In genomic region chr2:240013343-240013742, GRCh38 we compare ENCODE assay signal across 12 cellular contexts. TPM values are rescaled to one million over a fixed set of nuclear protein-coding genes. Genes with fewer than 3 reads are reported as not detected.
DNase-seq lines count a peak whose midpoint lies in the region; ATAC-seq, FAIRE-seq and TF ChIP-seq lines count a peak whose summit lies in the region.
"Had no signal": no experiment of that assay in that cellular context is flagged by ENCODE, and none has a peak within 500 bp of the region (broad histone marks: within the 10 kb centered on the region; RNA-seq: fewer than 3 reads in every experiment).

No MANE protein-coding gene starts in this region.

- intact Hi-C loops in left lung (cut with DNase I) = no loop called here

- no peak overlapping the region for H3K27ac Mint-ChIP-seq in HFFc6
- H3K27ac Mint-ChIP-seq: T-helper 2 cell treated with Interferon-gamma antibody and Interleukin-4, amounts not matched to agents 5 μg/mL and 100 μg/mL, for 36 hours had no signal

- H3K79me2 ChIP-seq in keratinocyte (ENCODE audit: control insufficient read depth, insufficient read depth, low read length) = no peaks in the 10 kb centered on the region

- dilution Hi-C loops in keratinocyte (cut with MboI; ENCODE audit: extremely low pct_ligation_motif_present, low sequenced_read_pairs) = no loop called here

- peaks cover 7% of the 10 kb centered on the region; the same call in 1 of the 2 replicates for H3K4me1 Mint-ChIP-seq in HFFc6 (ENCODE audit: low read depth)

- no peaks in the 10 kb centered on the region for H3K9me3 ChIP-seq in keratinocyte (ENCODE audit: control insufficient read depth, low read depth, low read length)
- no peaks in the 10 kb centered on the region for H3K9me3 ChIP-seq in left lung
- H3K9me3 ChIP-seq: tibial artery had no signal

- H3K4me3 ChIP-seq in WI38 (ENCODE audit: low read depth, low read length) = no peak overlapping the region
- H3K4me3 ChIP-seq in keratinocyte (ENCODE audit: control insufficient read depth in 2 of 3, extremely low read depth in 1 of 3, insufficient read depth in 2 of 3, low read depth in 1 of 3, low read length in 3 of 3) = no peak overlapping the region
- H3K4me3 ChIP-seq in left lung = no peak overlapping the region
- H3K4me3 ChIP-seq: tibial artery had no signal

- DNase-seq in AG09319 (ENCODE audit: extremely low read depth, low read depth) (no peak), HFFc6 (peak; percentile 33), keratinocyte (ENCODE audit: low read depth, low spot score) (no peak), left lung (no peak), iPS-NIHi11 (ENCODE audit: low spot score) (no peak), NCI-H1092 treated with DMSO at 0.1 percent for 48 hours (lab: John Stamatoyannopoulos, UW) (no peak)
- DNase-seq: activated effector memory CD4-positive, alpha-beta T cell treated with anti-CD3 and anti-CD28 coated beads, Interleukin-2, amount 50 U/mL, for 16 hours; NCI-H2107; tibial artery had no signal

- H3K4me3 Mint-ChIP-seq in HFFc6 = no peak overlapping the region
- H3K4me3 Mint-ChIP-seq: T-helper 2 cell treated with Interferon-gamma antibody and Interleukin-4, amounts not matched to agents 5 μg/mL and 100 μg/mL, for 36 hours had no signal

- peaks cover 8% of the 10 kb centered on the region for H4K20me1 ChIP-seq in keratinocyte (ENCODE audit: control insufficient read depth, extremely low read depth, insufficient read depth, low read length)

- H3K9ac ChIP-seq in keratinocyte (ENCODE audit: control insufficient read depth, extremely low read depth, insufficient read depth, low read length) = no peak overlapping the region

- peaks cover 16% of the 10 kb centered on the region for H3K36me3 Mint-ChIP-seq in HFFc6 (ENCODE audit: low read depth)

- H3K4me1 ChIP-seq in keratinocyte (ENCODE audit: control insufficient read depth, extremely low read depth, insufficient read depth, low read length) (no peaks in the 10 kb centered on the region), left lung (no peaks in the 10 kb centered on the region)
- H3K4me1 ChIP-seq: tibial artery had no signal

- no peak overlapping the region for H2AFZ ChIP-seq in keratinocyte (ENCODE audit: control insufficient read depth, low read length)

- ATAC-seq in left lung (no peak), GM21390 (IDR thresholded peaks at IDR 0.05; ENCODE audit: unreplicated experiment) (no peak)

- H3K27ac ChIP-seq in keratinocyte (ENCODE audit: control insufficient read depth, insufficient read depth, low read length) (no peak overlapping the region), left lung (no peak overlapping the region)
- H3K27ac ChIP-seq: tibial artery had no signal

- H3K27me3 ChIP-seq in keratinocyte (ENCODE audit: control insufficient read depth, extremely low read depth, insufficient read depth, low read length) = no peaks in the 10 kb centered on the region
- no peaks in the 10 kb centered on the region for H3K27me3 ChIP-seq in left lung
- H3K27me3 ChIP-seq: tibial artery had no signal

- H3K36me3 ChIP-seq in keratinocyte (ENCODE audit: control insufficient read depth in 2 of 2, extremely low read depth in 1 of 2, insufficient read depth in 2 of 2, low read length in 2 of 2) = peaks cover 38 to 51% of the 10 kb centered on the region in 2 experiments
- H3K36me3 ChIP-seq in left lung = peaks cover 3 to 99% of the 10 kb centered on the region in 2 donors

- H3K9me3 Mint-ChIP-seq in HFFc6 = no peaks in the 10 kb centered on the region
- H3K9me3 Mint-ChIP-seq: T-helper 2 cell treated with Interferon-gamma antibody and Interleukin-4, amounts not matched to agents 5 μg/mL and 100 μg/mL, for 36 hours had no signal

- peak; percentile 9 for FAIRE-seq in keratinocyte (lab: Jason Lieb, UNC)

- TF ChIP-seq CTCF in AG09319 (IDR thresholded peaks at IDR 0.05; ENCODE audit: low read depth, low read length) (peak; percentile 20), HFFc6 (IDR thresholded peaks at IDR 0.05) (peak; percentile 66), WI38 (IDR thresholded peaks at IDR 0.05; ENCODE audit: low read depth, low read length) (peak; percentile 7; the same call in 1 of the 2 replicates), keratinocyte (optimal IDR thresholded peaks at IDR 0.05 in 1 of 3, IDR thresholded peaks at IDR 0.05 in 1 of 3, conservative IDR thresholded peaks at IDR 0.05 in 1 of 3; ENCODE audit: extremely low read depth in 1 of 3, insufficient read depth in 2 of 3, low read length in 3 of 3) (peak in 2 of 3 experiments; percentile 26 to 32), left lung (IDR thresholded peaks at IDR 0.05) (peak in 1 of 2 donors; percentile 16)

- H3K4me2 ChIP-seq in keratinocyte (ENCODE audit: control insufficient read depth, extremely low read depth, insufficient read depth, low read depth, low read length) = no peak overlapping the region

- peaks cover 2% of the 10 kb centered on the region; the same call in 1 of the 2 replicates for H3K27me3 Mint-ChIP-seq in HFFc6 (ENCODE audit: insufficient read depth)

- no peaks in the 10 kb centered on the region for H3K9me1 ChIP-seq in keratinocyte (ENCODE audit: control insufficient read depth, extremely low read depth, insufficient read depth, low read length)

RNA-seq across cellular contexts. Expression of gene NDUFA10, which starts 11.8 kb away (rescaled TPM):
- total RNA-seq in HFFc6 (2021; fragmentation: NEBNext Ultra II Directional; extraction: Animal tissue kit (Norgen Biotek cat#: 25700)) = 100 to 1,000 TPM; 116 to 133 (median 125) TPM
- polyA plus RNA-seq in keratinocyte = 114 to 129 TPM (median 127 TPM) in 3 replicates
- polyA plus RNA-seq in keratinocyte (2011; ENCODE audit: low read depth) = 220 TPM
- 101 and 107 TPM in 2 replicates for polyA plus RNA-seq in keratinocyte (2011; cell fraction: cytosol; rRNA removed)
- polyA plus RNA-seq in keratinocyte (2011; cell fraction: nucleus; rRNA removed) = 112 and 117 TPM in 2 replicates
- polyA plus RNA-seq in keratinocyte (2012; ENCODE audit: low replicate concordance) = 101 and 114 TPM in 2 replicates
- 84.8 to 119 TPM (median 109 TPM) in 3 replicates for polyA minus RNA-seq in keratinocyte
- polyA minus RNA-seq in keratinocyte (2011; cell fraction: cytosol; rRNA and poly(A)+ RNA removed) = 62.2 TPM
- 24.8 and 48.1 TPM in 2 replicates for polyA minus RNA-seq in keratinocyte (2011; cell fraction: nucleus; rRNA and poly(A)+ RNA removed)
- total RNA-seq in left lung = 10 to 100 TPM; 87.9 to 98.8 TPM

RNA-seq across cellular contexts. Expression of gene OR6B2, which starts 16.9 kb away (rescaled TPM):
- not detected for total RNA-seq in HFFc6 (2021; fragmentation: NEBNext Ultra II Directional; extraction: Animal tissue kit (Norgen Biotek cat#: 25700))
- polyA plus RNA-seq in keratinocyte = not detected in 3 replicates
- not detected for polyA plus RNA-seq in keratinocyte (2011; ENCODE audit: low read depth)
- polyA plus RNA-seq in keratinocyte (2011; cell fraction: cytosol; rRNA removed) = not detected in 2 replicates
- not detected in 2 replicates for polyA plus RNA-seq in keratinocyte (2011; cell fraction: nucleus; rRNA removed)
- polyA plus RNA-seq in keratinocyte (2012; ENCODE audit: low replicate concordance) = not detected in 2 replicates
- polyA minus RNA-seq in keratinocyte = not detected in 3 replicates
- polyA minus RNA-seq in keratinocyte (2011; cell fraction: cytosol; rRNA and poly(A)+ RNA removed) = not detected
- not detected in 2 replicates for polyA minus RNA-seq in keratinocyte (2011; cell fraction: nucleus; rRNA and poly(A)+ RNA removed)
- not detected for total RNA-seq in left lung

RNA-seq across cellular contexts. Expression of gene OR6B3, which starts 40.0 kb away (rescaled TPM):
- not detected for total RNA-seq in HFFc6 (2021; fragmentation: NEBNext Ultra II Directional; extraction: Animal tissue kit (Norgen Biotek cat#: 25700))
- polyA plus RNA-seq in keratinocyte = not detected in 3 replicates
- polyA plus RNA-seq in keratinocyte (2011; ENCODE audit: low read depth) = not detected
- not detected in 2 replicates for polyA plus RNA-seq in keratinocyte (2011; cell fraction: cytosol; rRNA removed)
- not detected in 2 replicates for polyA plus RNA-seq in keratinocyte (2011; cell fraction: nucleus; rRNA removed)
- polyA plus RNA-seq in keratinocyte (2012; ENCODE audit: low replicate concordance) = not detected in 2 replicates
- not detected in 3 replicates for polyA minus RNA-seq in keratinocyte
- not detected for polyA minus RNA-seq in keratinocyte (2011; cell fraction: cytosol; rRNA and poly(A)+ RNA removed)
- not detected in 2 replicates for polyA minus RNA-seq in keratinocyte (2011; cell fraction: nucleus; rRNA and poly(A)+ RNA removed)
- not detected for total RNA-seq in left lung
